ENCODE assay signal across 19 cellular contexts in genomic region chr4:38533024-38533556, GRCh38.
"Had no signal": no experiment of that assay in that cellular context is flagged by ENCODE, and none has a peak within 500 bp of the region (broad histone marks: within the 10 kb centered on the region; RNA-seq: fewer than 3 reads in every experiment).

No MANE protein-coding gene starts in this region.

- H3K9me3 ChIP-seq: left lung, SK-N-SH, vagina had no signal

- H3K4me2 ChIP-seq: SK-N-SH had no signal

- H3K27me3 ChIP-seq: left lung, vagina had no signal

- DNase-seq: activated CD4-positive, alpha-beta T cell treated with anti-CD3 and anti-CD28 coated beads, Interleukin-2, amount 10 ng/mL, durations not matched to agents 7 days and 5 days; activated CD8-positive, alpha-beta memory T cell treated with anti-CD3 and anti-CD28 coated beads for 24 hours; activated CD8-positive, alpha-beta memory T cell treated with anti-CD3 and anti-CD28 coated beads, Interleukin-2, amount 50 U/mL, for 48 hours; activated effector memory CD4-positive, alpha-beta T cell treated with Interleukin-2 at 50 U/mL for 16 hours; activated naive CD4-positive, alpha-beta T cell treated with anti-CD3 and anti-CD28 coated beads, Interleukin-2, amount 10 ng/mL, durations not matched to agents 7 days and 5 days; activated T-cell treated with anti-CD3 and anti-CD28 coated beads, Interleukin-2, amount 50 U/mL, for 48 hours; effector memory CD8-positive, alpha-beta T cell; foreskin melanocyte; head of caudate nucleus; kidney; left lung; SK-N-SH; stimulated activated naive CD4-positive, alpha-beta T cell treated with Interleukin-2 at 50 U/mL for 16 hours; T-cell; trophoblast cell had no signal

- H3K36me3 ChIP-seq: left lung, vagina had no signal

- H3K9ac ChIP-seq: parathyroid adenoma, SK-N-SH had no signal

- H3K79me2 ChIP-seq: parathyroid adenoma had no signal

- H3K4me3 ChIP-seq: left lung, vagina had no signal

- H2AFZ ChIP-seq: parathyroid adenoma had no signal

- H3K27ac ChIP-seq: left lung, parathyroid adenoma, vagina had no signal

- FAIRE-seq: astrocyte, kidney had no signal

- ATAC-seq: activated CD4-positive, CD25-positive, alpha-beta regulatory T cell treated with anti-CD3 and anti-CD28 coated beads, Interleukin-2, amount 50 U/mL, for 24 hours; effector memory CD8-positive, alpha-beta T cell; left lung; T-cell had no signal
